Comparison of ENCODE assay signal across 8 cellular contexts in genomic region chr7:27174077-27175004, GRCh38. TPM values are rescaled to one million over a fixed set of nuclear protein-coding genes. Genes with fewer than 3 reads are reported as not detected.
DNase-seq lines count a peak whose midpoint lies in the region; ATAC-seq and TF ChIP-seq lines count a peak whose summit lies in the region.

Gene HOXA10, minus strand, starts transcription at chr7:27174320. Its CDS starts 14 bp downstream, at chr7:27174306.

- TF ChIP-seq CTCF in foreskin keratinocyte (conservative IDR thresholded peaks at IDR 0.05): no peak

- peaks cover 13% of the 10 kb centered on the region for H3K4me1 ChIP-seq in foreskin keratinocyte

- ATAC-seq in foreskin keratinocyte: no peak
- peak; percentile 31 for ATAC-seq in sciatic nerve
- ATAC-seq in HG03095 (IDR thresholded peaks at IDR 0.05; ENCODE audit: unreplicated experiment): no peak
- no peak for ATAC-seq in activated CD4-positive, CD25-positive, alpha-beta regulatory T cell treated with anti-CD3 and anti-CD28 coated beads, Interleukin-2, amount 50 U/mL, for 24 hours
- ATAC-seq in GM19351 (IDR thresholded peaks at IDR 0.05; ENCODE audit: unreplicated experiment): no peak

- H3K27ac ChIP-seq in foreskin keratinocyte: peak within 1 kb of the TSS; percentile 45

- intact Hi-C loops in sciatic nerve (cut with DNase I): no loop called here

- H3K27me3 ChIP-seq in foreskin keratinocyte: peaks cover 3% of the 10 kb centered on the region

- peak; percentile 7 for DNase-seq in activated CD4-positive, alpha-beta T cell treated with anti-CD3 and anti-CD28 coated beads for 1 hour
- DNase-seq in activated CD4-positive, alpha-beta T cell treated with anti-CD3 and anti-CD28 coated beads, Interleukin-2, amount 50 U/mL, for 4 hours: no peak
- DNase-seq in RPMI7951 (ENCODE audit: low read depth) (no peak), foreskin keratinocyte (no peak), sciatic nerve (ENCODE audit: low spot score) (peak; percentile 83)

RNA-seq across cellular contexts. Expression of gene HOXA10, which starts in this region (rescaled TPM):
- total RNA-seq in RPMI7951 (2014; rRNA removed; shearing (Covaris generic)): 12.9 and 18.7 TPM in 2 replicates
- total RNA-seq in foreskin keratinocyte (4.8 and 6.1 TPM in 2 replicates), sciatic nerve (11.2 TPM)
- polyA plus RNA-seq in foreskin keratinocyte: 3.3 and 3.7 TPM in 2 replicates

Comparison
In these comparisons a context has a peak if more than half of its experiments do, and no peak if none do; other contexts are left out.
1. DNase-seq: peak in activated CD4-positive, alpha-beta T cell treated with anti-CD3 and anti-CD28 coated beads for 1 hour (single experiment) and sciatic nerve (single experiment); none in activated CD4-positive, alpha-beta T cell treated with anti-CD3 and anti-CD28 coated beads, Interleukin-2, amount 50 U/mL, for 4 hours (0 of 2), RPMI7951 (single experiment) and foreskin keratinocyte (0 of 2).